ENCODE assay signal across 19 cellular contexts in the genomic region with DNA sequence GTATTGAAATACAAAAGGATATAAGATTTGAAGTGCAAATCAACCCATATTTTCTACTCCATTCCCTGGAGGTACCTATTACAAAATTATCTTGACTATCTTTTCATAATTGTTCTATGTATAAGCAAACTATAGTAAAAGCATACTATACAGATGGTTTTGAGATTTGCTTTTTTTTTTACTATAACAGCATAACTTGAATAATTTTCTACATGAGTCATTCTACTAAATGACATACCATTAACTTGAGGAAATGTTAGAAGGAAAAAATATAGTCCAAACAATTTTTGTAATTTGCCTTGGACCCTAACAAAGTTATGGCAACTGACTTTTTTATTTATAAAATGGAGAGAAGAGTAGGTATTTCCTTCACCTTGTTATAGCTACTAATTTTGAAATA.
DNase-seq lines count a peak whose midpoint lies in the region; ATAC-seq, FAIRE-seq and TF ChIP-seq lines count a peak whose summit lies in the region.
"Had no signal": no experiment of that assay in that cellular context is flagged by ENCODE, and none has a peak within 500 bp of the region (broad histone marks: within the 10 kb centered on the region; RNA-seq: fewer than 3 reads in every experiment).

No MANE protein-coding gene starts in this region.

- peaks cover 0 to 10% (median 0%) of the 10 kb centered on the region in 3 donors for H3K4me1 ChIP-seq in pancreas
- H3K4me1 ChIP-seq: BLaER1 had no signal

- TF ChIP-seq CTCF in pancreas (IDR thresholded peaks at IDR 0.05), result no peak

- H3K36me3 ChIP-seq in SK-N-MC (ENCODE audit: insufficient read depth, low read length), result no peaks in the 10 kb centered on the region
- H3K36me3 ChIP-seq in pancreas, result no peaks in the 10 kb centered on the region
- H3K36me3 ChIP-seq: BLaER1 had no signal

- peak overlapping the region; percentile 4 for H3K9ac ChIP-seq in SK-N-MC (ENCODE audit: insufficient read length)
- H3K9ac ChIP-seq: BLaER1 had no signal

- DNase-seq in COLO829 (ENCODE audit: low spot score) (peak; percentile 28), SK-N-MC (ENCODE audit: low read depth, low spot score) (no peak), pancreas (no peak), iPS-NIHi11 (ENCODE audit: low spot score) (no peak), GF-D8 (lab: John Stamatoyannopoulos, UW) (no peak)
- DNase-seq: CD4-positive, CD25-positive, alpha-beta regulatory T cell; CD8-positive, alpha-beta T cell; DMS 273 treated with DMSO at 0.1 percent for 48 hours; DMS79; EL; H9 had no signal

- H3K9me3 ChIP-seq in SK-N-MC (ENCODE audit: low read depth, low read length) (no peaks in the 10 kb centered on the region), pancreas (no peaks in the 10 kb centered on the region)
- H3K9me3 ChIP-seq: BLaER1 had no signal

- H3K4me3 ChIP-seq in SK-N-MC (peak overlapping the region; percentile 37), pancreas (no peak overlapping the region)
- H3K4me3 ChIP-seq: BLaER1, GM23338 had no signal

- ATAC-seq in pancreas (no peak), HG02884 (IDR thresholded peaks at IDR 0.05; ENCODE audit: unreplicated experiment) (no peak)
- ATAC-seq: CD8-positive, alpha-beta T cell; GM23338; HCT116 had no signal

- H3K27ac ChIP-seq in SK-N-MC (peak overlapping the region; percentile 96), pancreas (no peak overlapping the region)
- H3K27ac ChIP-seq: BLaER1, C4-2B had no signal

- H3K27me3 ChIP-seq in pancreas, result no peaks in the 10 kb centered on the region
- H3K27me3 ChIP-seq: BLaER1 had no signal

- FAIRE-seq in pancreas (lab: Jason Lieb, UNC), result peak; percentile 34
- FAIRE-seq: D721Med, GM12892, GM19239 had no signal

- intact Hi-C loops in pancreas (cut with DNase I), result no loop called here
